Comparison of ENCODE assay signal across 14 cellular contexts in genomic region chr3:37962906-37963486, GRCh38. TPM values are rescaled to one million over a fixed set of nuclear protein-coding genes. Genes with fewer than 3 reads are reported as not detected.
DNase-seq lines count a peak whose midpoint lies in the region; FAIRE-seq and TF ChIP-seq lines count a peak whose summit lies in the region.
"Had no signal": no experiment of that assay in that cellular context is flagged by ENCODE, and none has a peak within 500 bp of the region (broad histone marks: within the 10 kb centered on the region; RNA-seq: fewer than 3 reads in every experiment).

No MANE protein-coding gene starts in this region.

- H3K27ac ChIP-seq in SJCRH30 = peak overlapping the region; percentile 36
- no peak overlapping the region for H3K27ac ChIP-seq in small intestine (ENCODE audit: low read depth in 1 of 2, low read length in 1 of 2)
- H3K27ac ChIP-seq: SJSA1 had no signal

- H3K27me3 Mint-ChIP-seq in nephron (ENCODE audit: low read depth) = no peaks in the 10 kb centered on the region

- H3K9me3 ChIP-seq in SJCRH30 (replicated peaks) (no peaks in the 10 kb centered on the region), small intestine (ENCODE audit: control insufficient read depth, low read depth) (no peaks in the 10 kb centered on the region)
- H3K9me3 ChIP-seq: SJSA1 had no signal

- H3K4me3 ChIP-seq in AG10803 (ENCODE audit: low read length) (no peak overlapping the region), SJCRH30 (no peak overlapping the region), small intestine (ENCODE audit: low read depth in 1 of 2, low read length in 2 of 2) (no peak overlapping the region)
- H3K4me3 ChIP-seq: SJSA1 had no signal

- H3K27me3 ChIP-seq in SJCRH30 (no peaks in the 10 kb centered on the region), small intestine (ENCODE audit: control insufficient read depth in 2 of 2, insufficient read depth in 2 of 2, low read length in 2 of 2) (no peaks in the 10 kb centered on the region)
- H3K27me3 ChIP-seq: SJSA1 had no signal

- H3K4me1 Mint-ChIP-seq in nephron = peaks cover 54% of the 10 kb centered on the region

- 35 to 64% (median 49%) methylated on average over 6 of the region's 6 CpGs for WGBS in small intestine, 3 donors

- DNase-seq in AG10803 (ENCODE audit: low read depth) (peak; percentile 64), SJCRH30 (peak in 1 of 2 experiments; percentile 25), fibroblast of peridontal ligament (ENCODE audit: extremely low read depth) (peak; percentile 33), NCI-H2227 treated with DMSO at 0.1 percent for 48 hours (lab: John Stamatoyannopoulos, UW) (no peak), small intestine (no peak)
- DNase-seq in stimulated activated CD8-positive, alpha-beta memory T cell treated with anti-CD3 and anti-CD28 coated beads, Interleukin-4, amount 100 ng/mL, for 48 hours = no peak
- no peak for DNase-seq in activated naive CD4-positive, alpha-beta T cell treated with anti-CD3 and anti-CD28 coated beads, Interleukin-2, amount 50 U/mL, for 16 hours
- DNase-seq: activated naive CD4-positive, alpha-beta T cell treated with anti-CD3 and anti-CD28 coated beads for 36 hours; cortex of kidney; nucleus accumbens; trophoblast cell had no signal

- no peaks in the 10 kb centered on the region for H3K36me3 ChIP-seq in SJCRH30
- H3K36me3 ChIP-seq in small intestine (ENCODE audit: control insufficient read depth in 2 of 2, insufficient read depth in 2 of 2, low read length in 2 of 2) = no peaks in the 10 kb centered on the region
- H3K36me3 ChIP-seq: SJSA1 had no signal

- peaks cover 15% of the 10 kb centered on the region for H3K36me3 Mint-ChIP-seq in nephron (ENCODE audit: low read depth)

- no peaks in the 10 kb centered on the region for H3K9me3 Mint-ChIP-seq in nephron
- H3K9me3 Mint-ChIP-seq: activated naive CD4-positive, alpha-beta T cell treated with anti-CD3 and anti-CD28 coated beads for 36 hours had no signal

- H3K4me1 ChIP-seq in SJCRH30 (peaks cover 19% of the 10 kb centered on the region), small intestine (ENCODE audit: control insufficient read depth in 2 of 2, insufficient read depth in 1 of 2, low read depth in 1 of 2, low read length in 1 of 2) (peaks cover 0 to 14% of the 10 kb centered on the region in 2 donors)

- no peak for FAIRE-seq in small intestine (lab: Jason Lieb, UNC)
- FAIRE-seq: frontal cortex had no signal

- TF ChIP-seq CTCF in AG10803 (conservative IDR thresholded peaks at IDR 0.05; ENCODE audit: low read length) (no peak), nephron (IDR thresholded peaks at IDR 0.05; ENCODE audit: unreplicated experiment in 3 of 3) (no peak)

- H3K4me3 Mint-ChIP-seq in nephron = peak overlapping the region in 2 of 3 experiments; percentile 39 to 57
- H3K4me3 Mint-ChIP-seq: activated naive CD4-positive, alpha-beta T cell treated with anti-CD3 and anti-CD28 coated beads for 36 hours had no signal

- peak overlapping the region; percentile 94 to 97 (median 97) for H3K27ac Mint-ChIP-seq in nephron
- H3K27ac Mint-ChIP-seq: activated naive CD4-positive, alpha-beta T cell treated with anti-CD3 and anti-CD28 coated beads for 36 hours had no signal

RNA-seq across cellular contexts. Expression of gene VILL, which starts 27.6 kb away (rescaled TPM):
- total RNA-seq in SJCRH30 (2014; rRNA removed; shearing (Covaris generic)) = 0.06 TPM in 1 of 2 replicates, not detected in the other
- polyA plus RNA-seq in small intestine = 100 to 1,000 TPM in 2 of 3 donors, 10 to 100 TPM in 1; 57.6 to 266 (median 191) TPM

Comparison
In these comparisons a context has a peak if more than half of its experiments do, and no peak if none do; other contexts are left out.
1. DNase-seq: peak in AG10803 (single experiment) and fibroblast of peridontal ligament (single experiment); none in NCI-H2227 treated with DMSO at 0.1 percent for 48 hours (single experiment), stimulated activated CD8-positive, alpha-beta memory T cell treated with anti-CD3 and anti-CD28 coated beads, Interleukin-4, amount 100 ng/mL, for 48 hours (single experiment), small intestine (single experiment) and activated naive CD4-positive, alpha-beta T cell treated with anti-CD3 and anti-CD28 coated beads, Interleukin-2, amount 50 U/mL, for 16 hours (single experiment).